ENCODE assay signal across 1 cellular context in genomic region chr1:116716391-116716790, GRCh38.
TF ChIP-seq lines count a peak whose summit lies in the region.

No MANE protein-coding gene starts in this region.

TF ChIP-seq in K562, 482 proteins besides CTCF, POLR2A, EP300 and RAD21:
- no peak for TF ChIP-seq KAT7 (CRISPR knock-in tag; IDR thresholded peaks at IDR 0.05; ENCODE audit: borderline replicate concordance)
- TF ChIP-seq KAT2B (IDR thresholded peaks at IDR 0.05; ENCODE audit: low read depth, low read length): no peak
- TF ChIP-seq, protein P1, sequence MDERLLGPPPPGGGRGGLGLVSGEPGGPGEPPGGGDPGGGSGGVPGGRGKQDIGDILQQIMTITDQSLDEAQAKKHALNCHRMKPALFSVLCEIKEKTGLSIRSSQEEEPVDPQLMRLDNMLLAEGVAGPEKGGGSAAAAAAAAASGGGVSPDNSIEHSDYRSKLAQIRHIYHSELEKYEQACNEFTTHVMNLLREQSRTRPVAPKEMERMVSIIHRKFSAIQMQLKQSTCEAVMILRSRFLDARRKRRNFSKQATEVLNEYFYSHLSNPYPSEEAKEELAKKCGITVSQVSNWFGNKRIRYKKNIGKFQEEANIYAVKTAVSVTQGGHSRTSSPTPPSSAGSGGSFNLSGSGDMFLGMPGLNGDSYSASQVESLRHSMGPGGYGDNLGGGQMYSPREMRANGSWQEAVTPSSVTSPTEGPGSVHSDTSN (CRISPR knock-in tag; IDR thresholded peaks at IDR 0.05; ENCODE audit: low read depth): no peak
- TF ChIP-seq, protein P1 (tag; conservative IDR thresholded peaks at IDR 0.05; ENCODE audit: low read depth): no peak
- no peak for TF ChIP-seq ZNF239 (CRISPR knock-in tag; IDR thresholded peaks at IDR 0.05)
- no peak for TF ChIP-seq ZNF212 (CRISPR knock-in tag; IDR thresholded peaks at IDR 0.05)
- no peak for TF ChIP-seq SREBF2 (CRISPR knock-in tag; IDR thresholded peaks at IDR 0.05)
- TF ChIP-seq CTBP1 (IDR thresholded peaks at IDR 0.05; ENCODE audit: borderline replicate concordance): no peak
- no peak for TF ChIP-seq RBM17 (IDR thresholded peaks at IDR 0.05; ENCODE audit: borderline replicate concordance, low read depth, low read length)
- no peak for TF ChIP-seq ZNF512 (tag; IDR thresholded peaks at IDR 0.05)
- TF ChIP-seq SIX5 (IDR thresholded peaks at IDR 0.05; ENCODE audit: borderline replicate concordance in 1 of 2, insufficient read depth in 1 of 2, low read depth in 1 of 2, low read length in 2 of 2): no peak
- TF ChIP-seq NCOA4 (IDR thresholded peaks at IDR 0.05; ENCODE audit: partially characterized antibody): no peak
TF ChIP-seq in K562: peak in this region for 0.
